Comparison of ENCODE assay signal across 37 cellular contexts in the genomic region with DNA sequence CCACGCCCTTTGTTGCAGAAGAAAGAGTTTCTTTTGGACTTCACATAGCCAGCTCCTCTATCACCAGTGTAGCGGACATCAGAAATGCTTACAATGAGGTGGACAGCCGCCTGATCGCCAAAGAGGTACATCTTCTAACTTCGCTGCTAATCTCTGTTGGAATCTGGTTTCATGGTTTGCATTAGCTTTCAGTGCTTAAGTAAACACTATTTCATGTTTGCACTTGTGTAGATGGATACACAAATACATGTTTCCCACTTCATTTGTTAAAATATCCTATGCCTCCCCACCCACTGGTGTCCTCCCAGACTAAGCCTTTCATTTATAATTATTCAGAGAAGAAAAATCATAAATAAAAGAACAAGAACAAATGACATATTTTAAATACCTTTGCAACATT.
"Had no signal": no experiment of that assay in that cellular context is flagged by ENCODE, and none has a peak within 500 bp of the region (broad histone marks: within the 10 kb centered on the region; RNA-seq: fewer than 3 reads in every experiment).

No MANE protein-coding gene starts in this region.

- H3K27ac ChIP-seq: brain microvascular endothelial cell, cardiac muscle cell, Peyer's patch, SJSA1, WERI-Rb-1 had no signal

- ATAC-seq: activated CD8-positive, alpha-beta memory T cell treated with anti-CD3 and anti-CD28 coated beads, Interleukin-2, amount 10 ng/mL, durations not matched to agents 7 days and 5 days; activated T-cell treated with anti-CD3 and anti-CD28 coated beads, Interleukin-2, amount 50 U/mL, for 72 hours; activated T-helper 17 cell treated with anti-CD3 and anti-CD28 coated beads, Interleukin-2, amount 50 U/mL, for 72 hours; PC-3 had no signal

- DNase-seq: activated CD4-positive, alpha-beta memory T cell treated with anti-CD3 and anti-CD28 coated beads, Interleukin-2, amount 10 ng/mL, durations not matched to agents 7 days and 5 days; activated CD4-positive, alpha-beta T cell treated with anti-CD3 and anti-CD28 coated beads for 1 hour; activated CD4-positive, alpha-beta T cell treated with anti-CD3 and anti-CD28 coated beads for 48 hours; activated CD4-positive, CD25-positive, alpha-beta regulatory T cell; activated CD8-positive, alpha-beta memory T cell treated with anti-CD3 and anti-CD28 coated beads for 24 hours; activated CD8-positive, alpha-beta memory T cell treated with anti-CD3 and anti-CD28 coated beads, Interleukin-2, amount 10 ng/mL, durations not matched to agents 7 days and 5 days; activated CD8-positive, alpha-beta memory T cell treated with anti-CD3 and anti-CD28 coated beads, Interleukin-2, amount 50 U/mL, for 48 hours; activated effector memory CD4-positive, alpha-beta T cell treated with anti-CD3 and anti-CD28 coated beads, Interleukin-2, amount 50 U/mL, for 16 hours; activated naive CD4-positive, alpha-beta T cell; activated naive CD4-positive, alpha-beta T cell treated with anti-CD3 and anti-CD28 coated beads, Interleukin-2, amount 50 U/mL, for 16 hours; activated naive CD8-positive, alpha-beta T cell treated with anti-CD3 and anti-CD28 coated beads for 36 hours; activated T-cell treated with anti-CD3 and anti-CD28 coated beads, Interleukin-2, amount 50 U/mL, for 72 hours; amniotic stem cell; aorta; brain microvascular endothelial cell; Karpas-422; KBM-7; MG63; NCI-H1048; NCI-H1105 treated with DMSO at 0.1 percent for 48 hours; NCI-H1436; NCI-H187; NCI-H2029 treated with DMSO at 0.1 percent for 48 hours; NCI-H2107; NCI-H2171; NCI-H510A; NCI-H69; NK-92 treated with Interleukin-12 subunit alpha and Interleukin-12 subunit beta, amount 100 ng/mL, for 24 hours; PC-3; Peyer's patch; RPMI8226; SHP77 treated with DMSO at 0.1 percent for 48 hours; SK-N-SH; WERI-Rb-1 had no signal
